ENCODE assay signal across 25 cellular contexts in the genomic region with DNA sequence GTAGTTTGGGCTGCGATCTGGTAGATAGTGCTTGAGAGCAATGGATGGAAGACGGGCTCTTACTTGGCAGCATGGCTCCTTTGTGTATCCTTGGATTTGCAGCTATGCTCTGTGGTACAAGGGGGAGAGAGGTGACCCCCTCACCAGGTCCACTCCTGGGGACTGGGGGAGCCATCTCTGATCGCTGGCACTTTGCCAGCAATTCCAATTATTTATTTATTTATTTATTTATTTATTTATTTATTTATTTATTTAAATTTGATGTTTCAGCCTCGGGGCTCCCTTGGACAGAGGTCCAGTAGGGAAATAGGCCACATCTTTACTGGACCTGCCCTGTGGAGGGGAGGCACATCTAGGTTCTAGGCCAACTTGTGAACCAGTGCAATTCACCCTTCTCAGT. TPM values are rescaled to one million over a fixed set of nuclear protein-coding genes. Genes with fewer than 3 reads are reported as not detected.
DNase-seq lines count a peak whose midpoint lies in the region; ATAC-seq, FAIRE-seq and TF ChIP-seq lines count a peak whose summit lies in the region.
"Had no signal": no experiment of that assay in that cellular context is flagged by ENCODE, and none has a peak within 500 bp of the region (broad histone marks: within the 10 kb centered on the region; RNA-seq: fewer than 3 reads in every experiment).

No MANE protein-coding gene starts in this region.

- TF ChIP-seq RAD21 in A549 (conservative IDR thresholded peaks at IDR 0.05 in 1 of 2, IDR thresholded peaks at IDR 0.05 in 1 of 2): no peak

- H3K4me3 Mint-ChIP-seq in T-helper 17 cell: no peak overlapping the region
- H3K4me3 Mint-ChIP-seq in activated T-helper 2 cell treated with anti-CD3 and anti-CD28 coated beads, Interferon-gamma antibody, Interleukin-2, Interleukin-4, amounts not matched to agents 10 μg/mL and 5 μg/mL and 100 μg/mL, durations not matched to agents 14 hours and 24 hours and 36 hours (ENCODE audit: low read depth): no peak overlapping the region
- H3K4me3 Mint-ChIP-seq: CD4-positive, CD25-positive, alpha-beta regulatory T cell; HFFc6; IgD-negative memory B cell had no signal

- no peak for DNase-seq in A549 (ENCODE audit: low read depth in 1 of 2, low spot score in 1 of 2)
- no peak for DNase-seq in T-helper 17 cell
- no peak for DNase-seq in coronary artery (ENCODE audit: low spot score)
- DNase-seq in thoracic aorta (ENCODE audit: low spot score): no peak
- no peak for DNase-seq in activated T-helper 2 cell treated with anti-CD3 and anti-CD28 coated beads, Interferon-gamma antibody, Interleukin-2, Interleukin-4, amounts not matched to agents 10 μg/mL and 5 μg/mL and 100 μg/mL, durations not matched to agents 14 hours and 24 hours and 36 hours (ENCODE audit: low spot score)
- DNase-seq: ACHN; BE2C; C1 segment of cervical spinal cord; CD4-positive, CD25-positive, alpha-beta regulatory T cell; CD8-positive, alpha-beta memory T cell; COR-L47; DMS 273 treated with DMSO at 0.1 percent for 48 hours; DMS53; DND-41; EL; HCEC 1CT; HFFc6 had no signal

- no peak overlapping the region for H3K27ac ChIP-seq in A549
- peak overlapping the region; percentile 69 to 71 for H3K27ac ChIP-seq in coronary artery
- peak overlapping the region; percentile 54 to 67 for H3K27ac ChIP-seq in thoracic aorta

- H3K4me2 ChIP-seq in A549: no peak overlapping the region

- TF ChIP-seq CTCF in A549 (IDR thresholded peaks at IDR 0.05) (no peak), coronary artery (IDR thresholded peaks at IDR 0.05) (no peak), thoracic aorta (IDR thresholded peaks at IDR 0.05) (no peak)

- ATAC-seq in A549 (no peak), T-helper 17 cell (no peak), thoracic aorta (ENCODE audit: insufficient number of reproducible peaks, low FRiP score, low read depth) (no peak), GM19467 (IDR thresholded peaks at IDR 0.05; ENCODE audit: unreplicated experiment) (no peak), HG03342 (IDR thresholded peaks at IDR 0.05; ENCODE audit: unreplicated experiment) (no peak)
- ATAC-seq: GM12878 had no signal

- no peak overlapping the region for H3K4me3 ChIP-seq in A549
- H3K4me3 ChIP-seq in coronary artery: no peak overlapping the region
- H3K4me3 ChIP-seq in thoracic aorta: no peak overlapping the region
- H3K4me3 ChIP-seq: GM12878 had no signal

- FAIRE-seq in A549 (lab: Jason Lieb, UNC): no peak
- FAIRE-seq: GM12878, HTR-8/SVneo had no signal

- H3K4me1 Mint-ChIP-seq in T-helper 17 cell: peaks cover 31% of the 10 kb centered on the region
- peaks cover 18% of the 10 kb centered on the region for H3K4me1 Mint-ChIP-seq in activated T-helper 2 cell treated with anti-CD3 and anti-CD28 coated beads, Interferon-gamma antibody, Interleukin-2, Interleukin-4, amounts not matched to agents 10 μg/mL and 5 μg/mL and 100 μg/mL, durations not matched to agents 14 hours and 24 hours and 36 hours (ENCODE audit: low read depth)

- H3K9me3 Mint-ChIP-seq in activated T-helper 2 cell treated with anti-CD3 and anti-CD28 coated beads, Interferon-gamma antibody, Interleukin-2, Interleukin-4, amounts not matched to agents 10 μg/mL and 5 μg/mL and 100 μg/mL, durations not matched to agents 14 hours and 24 hours and 36 hours: peaks cover 13% of the 10 kb centered on the region

- 0 out of 3 replicates have a peak, but pooled peaks cover 8% of the 10 kb centered on the region for H3K4me1 ChIP-seq in A549
- H3K4me1 ChIP-seq in thoracic aorta (ENCODE audit: control insufficient read depth in 1 of 2, low read depth in 2 of 2): peaks cover 14 to 48% of the 10 kb centered on the region in 2 donors

- H3K9me3 ChIP-seq in A549: peaks cover 14% of the 10 kb centered on the region; the same call in 2 of the 3 replicates
- peaks cover 4% of the 10 kb centered on the region for H3K9me3 ChIP-seq in T-helper 17 cell (ENCODE audit: control insufficient read depth, low read length, poor library complexity, severe bottlenecking)
- no peaks in the 10 kb centered on the region for H3K9me3 ChIP-seq in thoracic aorta
- H3K9me3 ChIP-seq: BE2C had no signal

- H3K27me3 ChIP-seq in thoracic aorta (replicated peaks; ENCODE audit: insufficient read depth): no peaks in the 10 kb centered on the region
- H3K27me3 ChIP-seq: BE2C had no signal

- no peaks in the 10 kb centered on the region for H3K27me3 Mint-ChIP-seq in T-helper 17 cell
- H3K27me3 Mint-ChIP-seq in activated T-helper 2 cell treated with anti-CD3 and anti-CD28 coated beads, Interferon-gamma antibody, Interleukin-2, Interleukin-4, amounts not matched to agents 10 μg/mL and 5 μg/mL and 100 μg/mL, durations not matched to agents 14 hours and 24 hours and 36 hours (ENCODE audit: low read depth): peaks cover 12% of the 10 kb centered on the region

- CTCF ChIA-PET in A549 (lab: Yijun Ruan, JAX): interaction anchor here (1.2 kb wide), 1 partner anchor 153 kb away, joined by 4 read pairs; no protein-coding TSS in a partner anchor

- intact Hi-C loops in activated T-helper 2 cell treated with anti-CD3 and anti-CD28 coated beads, Interferon-gamma antibody, Interleukin-2, Interleukin-4, amounts not matched to agents 10 μg/mL and 5 μg/mL and 100 μg/mL, durations not matched to agents 14 hours and 24 hours and 36 hours (cut with micrococcal nuclease): loop anchor here (5.0 kb wide), 1 partner anchor 35 kb away; no protein-coding TSS in a partner anchor

- 63% methylated on average over 4 of the region's 4 CpGs for WGBS in A549 (ENCODE audit: missing lambda C conversion rate)

- H3K36me3 ChIP-seq in thoracic aorta: no peaks in the 10 kb centered on the region
- H3K36me3 ChIP-seq: BE2C had no signal

- POLR2A ChIA-PET in A549 (lab: Yijun Ruan, JAX): no interaction called here

- H3K36me3 Mint-ChIP-seq in T-helper 17 cell (ENCODE audit: low read depth): peaks cover 4% of the 10 kb centered on the region
- peaks cover 9% of the 10 kb centered on the region for H3K36me3 Mint-ChIP-seq in activated T-helper 2 cell treated with anti-CD3 and anti-CD28 coated beads, Interferon-gamma antibody, Interleukin-2, Interleukin-4, amounts not matched to agents 10 μg/mL and 5 μg/mL and 100 μg/mL, durations not matched to agents 14 hours and 24 hours and 36 hours (ENCODE audit: low read depth)

- H3K27ac Mint-ChIP-seq in T-helper 17 cell: peak overlapping the region; percentile 29
- H3K27ac Mint-ChIP-seq in activated T-helper 2 cell treated with anti-CD3 and anti-CD28 coated beads, Interferon-gamma antibody, Interleukin-2, Interleukin-4, amounts not matched to agents 10 μg/mL and 5 μg/mL and 100 μg/mL, durations not matched to agents 14 hours and 24 hours and 36 hours: no peak overlapping the region
- H3K27ac Mint-ChIP-seq: CD4-positive, CD25-positive, alpha-beta regulatory T cell; HFFc6; IgD-negative memory B cell had no signal

- no peak for TF ChIP-seq POLR2A in A549 (IDR thresholded peaks at IDR 0.05; ENCODE audit: low read length)

- TF ChIP-seq EP300 in A549 (IDR thresholded peaks at IDR 0.05): no peak

TF ChIP-seq in A549, 52 proteins besides CTCF, POLR2A, EP300 and RAD21:
- TF ChIP-seq ZC3H11A (IDR thresholded peaks at IDR 0.05) (peak; percentile 73), MAZ (IDR thresholded peaks at IDR 0.05; ENCODE audit: borderline replicate concordance, low read depth, low read length) (no peak)

RNA-seq across cellular contexts. Expression of gene TCP10L, which starts 18.3 kb away (rescaled TPM):
- polyA plus RNA-seq in A549 (2011; rRNA removed) (1.2 TPM in 2 replicates), A549 (2017; fragmentation: RNase III; extraction: RNeasy Plus Mini Kit Qiagen cat#74134 plus additional on column Dnase treatment) (0.30 to 0.62 TPM (median 0.54 TPM) in 3 replicates)
- polyA plus RNA-seq in A549 (2012; cell fraction: cytosol; rRNA removed): 0.24 and 0.25 TPM in 2 replicates
- polyA plus RNA-seq in A549 (2012; cell fraction: nucleus; rRNA removed): 0.41 and 0.66 TPM in 2 replicates
- polyA minus RNA-seq in A549 (2011; rRNA and poly(A)+ RNA removed): 0.63 and 0.91 TPM in 2 replicates
- total RNA-seq in T-helper 17 cell (under 1 TPM in 1 of 2 donors, not detected in 1; 0.57 TPM), thoracic aorta (1 to 10 TPM in 1 of 2 donors, not detected in 1; 2.8 TPM)
- total RNA-seq in activated T-helper 2 cell treated with anti-CD3 and anti-CD28 coated beads, Interferon-gamma antibody, Interleukin-2, Interleukin-4, amounts not matched to agents 10 μg/mL and 5 μg/mL and 100 μg/mL, durations not matched to agents 14 hours and 24 hours and 36 hours: 1.1 and 1.3 TPM in 2 replicates
- total RNA-seq: A172; CD8-positive, alpha-beta memory T cell; G401; H4 had no signal

RNA-seq across cellular contexts. Expression of gene CFAP298, which starts 45.2 kb away (rescaled TPM):
- polyA plus RNA-seq in A549 (2011; rRNA removed): 22.2 and 35.6 TPM in 2 replicates
- polyA plus RNA-seq in A549 (2012; cell fraction: cytosol; rRNA removed): 19.1 and 20.1 TPM in 2 replicates
- polyA plus RNA-seq in A549 (2012; cell fraction: nucleus; rRNA removed): 13.3 and 18.4 TPM in 2 replicates
- 39.3 to 42.3 TPM (median 41.8 TPM) in 3 replicates for polyA plus RNA-seq in A549 (2017; fragmentation: RNase III; extraction: RNeasy Plus Mini Kit Qiagen cat#74134 plus additional on column Dnase treatment)
- polyA minus RNA-seq in A549 (2011; rRNA and poly(A)+ RNA removed): 4.3 and 5.8 TPM in 2 replicates
- 10 to 100 TPM; 20.3 to 22.5 TPM for total RNA-seq in T-helper 17 cell
- 10 to 100 TPM; 22.7 to 31.4 TPM for total RNA-seq in thoracic aorta
- total RNA-seq in activated T-helper 2 cell treated with anti-CD3 and anti-CD28 coated beads, Interferon-gamma antibody, Interleukin-2, Interleukin-4, amounts not matched to agents 10 μg/mL and 5 μg/mL and 100 μg/mL, durations not matched to agents 14 hours and 24 hours and 36 hours: 44.5 and 48.6 TPM in 2 replicates

Comparison
In these comparisons a context has a peak if more than half of its experiments do, and no peak if none do; other contexts are left out.
1. H3K27ac ChIP-seq: peak in coronary artery (2 of 2) and thoracic aorta (2 of 2); none in A549 (0 of 2).